In genomic region chrX:153734871-153735270, GRCh38 we compare ENCODE assay signal across 14 cellular contexts. TPM values are rescaled to one million over a fixed set of nuclear protein-coding genes. Genes with fewer than 3 reads are reported as not detected.
DNase-seq lines count a peak whose midpoint lies in the region; ATAC-seq and TF ChIP-seq lines count a peak whose summit lies in the region.
"Had no signal": no experiment of that assay in that cellular context is flagged by ENCODE, and none has a peak within 500 bp of the region (broad histone marks: within the 10 kb centered on the region; RNA-seq: fewer than 3 reads in every experiment).

No MANE protein-coding gene starts in this region.

- TF ChIP-seq CTCF in natural killer cell (IDR thresholded peaks at IDR 0.05): no peak

- peaks cover 6% of the 10 kb centered on the region for H3K9me3 Mint-ChIP-seq in natural killer cell treated with Interleukin-12 subunit alpha and Interleukin-12 subunit beta and Interleukin-15 and Interleukin-18, amount 100 ng/mL, for 72 hours
- H3K9me3 Mint-ChIP-seq in natural killer cell: no peaks in the 10 kb centered on the region
- no peaks in the 10 kb centered on the region for H3K9me3 Mint-ChIP-seq in stimulated activated memory B cell treated with anti-CD40 and anti-IgM and Interleukin-4, amounts not matched to agents 10 μg/mL and 1 μg/mL and 100 μg/mL, for 72 hours

- intact Hi-C loops in natural killer cell (cut with micrococcal nuclease): no loop called here

- ATAC-seq in natural killer cell treated with Interleukin-12 subunit alpha and Interleukin-12 subunit beta and Interleukin-15 and Interleukin-18, amount 100 ng/mL, for 72 hours: no peak
- no peak for ATAC-seq in natural killer cell
- no peak for ATAC-seq in stimulated activated memory B cell treated with anti-CD40 and anti-IgM and Interleukin-4, amounts not matched to agents 10 μg/mL and 1 μg/mL and 100 μg/mL, for 72 hours
- ATAC-seq: SK-N-SH treated with all-trans-retinoic acid at 6 μM for 48 hours had no signal

- peaks cover 26 to 28% of the 10 kb centered on the region in 2 donors for H3K4me1 Mint-ChIP-seq in natural killer cell treated with Interleukin-12 subunit alpha and Interleukin-12 subunit beta and Interleukin-15 and Interleukin-18, amount 100 ng/mL, for 72 hours (ENCODE audit: low read depth in 2 of 2)
- peaks cover 10 to 21% of the 10 kb centered on the region in 2 donors for H3K4me1 Mint-ChIP-seq in natural killer cell
- peaks cover 25% of the 10 kb centered on the region for H3K4me1 Mint-ChIP-seq in stimulated activated memory B cell treated with anti-CD40 and anti-IgM and Interleukin-4, amounts not matched to agents 10 μg/mL and 1 μg/mL and 100 μg/mL, for 72 hours

- in situ Hi-C loops in SK-MEL-5 (cut with HindIII; ENCODE audit: low pct_unique_long_range_greater_than_20kb, low sequenced_read_pairs): no loop called here

- peaks cover 18% of the 10 kb centered on the region for H3K36me3 Mint-ChIP-seq in natural killer cell treated with Interleukin-12 subunit alpha and Interleukin-12 subunit beta and Interleukin-15 and Interleukin-18, amount 100 ng/mL, for 72 hours
- H3K36me3 Mint-ChIP-seq in natural killer cell: no peaks in the 10 kb centered on the region
- H3K36me3 Mint-ChIP-seq in stimulated activated memory B cell treated with anti-CD40 and anti-IgM and Interleukin-4, amounts not matched to agents 10 μg/mL and 1 μg/mL and 100 μg/mL, for 72 hours: peaks cover 37% of the 10 kb centered on the region

- no peak for DNase-seq in natural killer cell treated with Interleukin-12 subunit alpha and Interleukin-12 subunit beta and Interleukin-15 and Interleukin-18, amount 100 ng/mL, for 72 hours (ENCODE audit: low spot score)
- DNase-seq in natural killer cell (no peak), SK-MEL-5 (ENCODE audit: low read depth, low spot score) (peak; percentile 64), NCI-H226 (no peak), substantia nigra (lab: John Stamatoyannopoulos, UW) (no peak)
- DNase-seq: C1 segment of cervical spinal cord; NCI-H1105; NCI-H2081; NCI-H2171 treated with DMSO at 0.1 percent for 48 hours; NK-92 treated with Interleukin-12 subunit alpha and Interleukin-12 subunit beta, amount 100 ng/mL, for 24 hours; SHP77 treated with DMSO at 0.1 percent for 48 hours had no signal

- H3K4me3 Mint-ChIP-seq in natural killer cell treated with Interleukin-12 subunit alpha and Interleukin-12 subunit beta and Interleukin-15 and Interleukin-18, amount 100 ng/mL, for 72 hours: peak overlapping the region; percentile 45
- no peak overlapping the region for H3K4me3 Mint-ChIP-seq in natural killer cell
- H3K4me3 Mint-ChIP-seq in stimulated activated memory B cell treated with anti-CD40 and anti-IgM and Interleukin-4, amounts not matched to agents 10 μg/mL and 1 μg/mL and 100 μg/mL, for 72 hours: no peak overlapping the region

- no peak overlapping the region for H3K27ac Mint-ChIP-seq in natural killer cell treated with Interleukin-12 subunit alpha and Interleukin-12 subunit beta and Interleukin-15 and Interleukin-18, amount 100 ng/mL, for 72 hours
- H3K27ac Mint-ChIP-seq in natural killer cell: peak overlapping the region in 1 of 2 donors; percentile 22
- H3K27ac Mint-ChIP-seq in stimulated activated memory B cell treated with anti-CD40 and anti-IgM and Interleukin-4, amounts not matched to agents 10 μg/mL and 1 μg/mL and 100 μg/mL, for 72 hours: peak overlapping the region; percentile 6

- peaks cover 0 to 3% of the 10 kb centered on the region in 2 donors for H3K27me3 Mint-ChIP-seq in natural killer cell treated with Interleukin-12 subunit alpha and Interleukin-12 subunit beta and Interleukin-15 and Interleukin-18, amount 100 ng/mL, for 72 hours
- H3K27me3 Mint-ChIP-seq in natural killer cell (ENCODE audit: low read depth in 2 of 2): no peaks in the 10 kb centered on the region
- H3K27me3 Mint-ChIP-seq in stimulated activated memory B cell treated with anti-CD40 and anti-IgM and Interleukin-4, amounts not matched to agents 10 μg/mL and 1 μg/mL and 100 μg/mL, for 72 hours: no peaks in the 10 kb centered on the region

- H3K27ac ChIP-seq in substantia nigra (ENCODE audit: low read depth, low read length, poor library complexity, severe bottlenecking): no peak overlapping the region

RNA-seq across cellular contexts. Expression of gene ABCD1, which starts 10.2 kb away (rescaled TPM):
- 10 to 100 TPM in 1 of 2 donors, 1 to 10 TPM in 1; 7.4 to 12.2 TPM for total RNA-seq in natural killer cell treated with Interleukin-12 subunit alpha and Interleukin-12 subunit beta and Interleukin-15 and Interleukin-18, amount 100 ng/mL, for 72 hours
- 10 to 100 TPM; 12.2 to 13.9 (median 13.8) TPM for total RNA-seq in natural killer cell
- 39.1 and 43.5 TPM in 2 replicates for total RNA-seq in SK-MEL-5 (2014; rRNA removed; shearing (Covaris generic))
- polyA plus RNA-seq in SK-MEL-5 (2015; cell fraction: cytosol; rRNA removed): 73.8 and 97.7 TPM in 2 replicates
- 58.5 and 78.2 TPM in 2 replicates for polyA plus RNA-seq in SK-MEL-5 (2015; cell fraction: nucleus; rRNA removed)

RNA-seq across cellular contexts. Expression of gene BCAP31, which starts 10.7 kb away (rescaled TPM):
- 100 to 1,000 TPM; 156 to 159 TPM for total RNA-seq in natural killer cell treated with Interleukin-12 subunit alpha and Interleukin-12 subunit beta and Interleukin-15 and Interleukin-18, amount 100 ng/mL, for 72 hours
- total RNA-seq in natural killer cell: 100 to 1,000 TPM; 109 to 131 (median 119) TPM
- total RNA-seq in SK-MEL-5 (2014; rRNA removed; shearing (Covaris generic)): 363 and 424 TPM in 2 replicates
- 450 and 558 TPM in 2 replicates for polyA plus RNA-seq in SK-MEL-5 (2015; cell fraction: cytosol; rRNA removed)
- polyA plus RNA-seq in SK-MEL-5 (2015; cell fraction: nucleus; rRNA removed): 74.9 and 94.8 TPM in 2 replicates

RNA-seq across cellular contexts. Expression of gene PLXNB3, which starts 29.2 kb away (rescaled TPM):
- 1 to 10 TPM in 1 of 2 donors, under 1 TPM in 1; 0.48 to 2.4 TPM for total RNA-seq in natural killer cell treated with Interleukin-12 subunit alpha and Interleukin-12 subunit beta and Interleukin-15 and Interleukin-18, amount 100 ng/mL, for 72 hours
- total RNA-seq in natural killer cell: 1 to 10 TPM in 2 of 3 donors, not detected in 1; 1.2 to 1.3 TPM
- total RNA-seq in SK-MEL-5 (2014; rRNA removed; shearing (Covaris generic)): 2.7 and 4.8 TPM in 2 replicates
- polyA plus RNA-seq in SK-MEL-5 (2015; cell fraction: cytosol; rRNA removed): 12.9 and 14.1 TPM in 2 replicates
- polyA plus RNA-seq in SK-MEL-5 (2015; cell fraction: nucleus; rRNA removed): 49.6 and 56.0 TPM in 2 replicates
- total RNA-seq: A673 had no signal

RNA-seq across cellular contexts. Expression of gene SRPK3, which starts 46.0 kb away (rescaled TPM):
- total RNA-seq in natural killer cell treated with Interleukin-12 subunit alpha and Interleukin-12 subunit beta and Interleukin-15 and Interleukin-18, amount 100 ng/mL, for 72 hours: not detected
- total RNA-seq in natural killer cell: not detected
- 0.05 TPM in 1 of 2 replicates, not detected in the other for total RNA-seq in SK-MEL-5 (2014; rRNA removed; shearing (Covaris generic))
- polyA plus RNA-seq in SK-MEL-5 (2015; cell fraction: cytosol; rRNA removed): 0.08 TPM in 1 of 2 replicates, not detected in the other
- 0.22 TPM in 1 of 2 replicates, not detected in the other for polyA plus RNA-seq in SK-MEL-5 (2015; cell fraction: nucleus; rRNA removed)
- total RNA-seq: A673 had no signal

RNA-seq across cellular contexts. Expression of gene SLC6A8, which starts 47.1 kb away (rescaled TPM):
- total RNA-seq in natural killer cell treated with Interleukin-12 subunit alpha and Interleukin-12 subunit beta and Interleukin-15 and Interleukin-18, amount 100 ng/mL, for 72 hours: 1 to 10 TPM; 2.3 to 4.1 TPM
- 1 to 10 TPM in 2 of 3 donors, under 1 TPM in 1; 0.77 to 2.5 (median 1.4) TPM for total RNA-seq in natural killer cell
- total RNA-seq in SK-MEL-5 (2014; rRNA removed; shearing (Covaris generic)): 44.7 and 48.1 TPM in 2 replicates
- polyA plus RNA-seq in SK-MEL-5 (2015; cell fraction: cytosol; rRNA removed): 114 and 126 TPM in 2 replicates
- 179 and 194 TPM in 2 replicates for polyA plus RNA-seq in SK-MEL-5 (2015; cell fraction: nucleus; rRNA removed)
